ENCODE assay signal across 18 cellular contexts in genomic region chr5:83124593-83124992, GRCh38. TPM values are rescaled to one million over a fixed set of nuclear protein-coding genes. Genes with fewer than 3 reads are reported as not detected.
DNase-seq lines count a peak whose midpoint lies in the region; ATAC-seq, FAIRE-seq and TF ChIP-seq lines count a peak whose summit lies in the region.
"Had no signal": no experiment of that assay in that cellular context is flagged by ENCODE, and none has a peak within 500 bp of the region (broad histone marks: within the 10 kb centered on the region; RNA-seq: fewer than 3 reads in every experiment).

No MANE protein-coding gene starts in this region.

- peak; percentile 67 for FAIRE-seq in HepG2 (lab: Jason Lieb, UNC)
- FAIRE-seq: G401.6, GM12892, H1 had no signal

- H3K9ac ChIP-seq in HepG2 (ENCODE audit: insufficient read depth, low read depth, low read length), result no peak overlapping the region
- H3K9ac ChIP-seq: BLaER1 had no signal

- no peaks in the 10 kb centered on the region for H3K36me3 ChIP-seq in HepG2 (replicated peaks in 1 of 2; ENCODE audit: control insufficient read depth in 1 of 2, insufficient read depth in 2 of 2, low read length in 2 of 2)
- H3K36me3 ChIP-seq in MG63, result peaks cover 7% of the 10 kb centered on the region; the same call in 1 of the 2 replicates
- H3K36me3 ChIP-seq: BLaER1, HAP-1 had no signal

- H3K4me3 Mint-ChIP-seq in WTC11, result no peak overlapping the region
- H3K4me3 Mint-ChIP-seq in activated CD8-positive, alpha-beta T cell treated with anti-CD3 and anti-CD28 coated beads, Interleukin-2, amount 10 ng/mL, durations not matched to agents 7 days and 5 days, result no peak overlapping the region
- H3K4me3 Mint-ChIP-seq: CD8-positive, alpha-beta memory T cell had no signal

- no peaks in the 10 kb centered on the region for H3K79me2 ChIP-seq in HepG2 (ENCODE audit: insufficient read depth, low read length)

- H3K4me1 ChIP-seq in HepG2 (ENCODE audit: insufficient read depth, low read length), result peaks cover 22% of the 10 kb centered on the region
- H3K4me1 ChIP-seq: BLaER1, HAP-1 had no signal

- H3K27ac ChIP-seq in HepG2 (ENCODE audit: extremely low read length, insufficient read depth, low read length), result no peak overlapping the region
- H3K27ac ChIP-seq: BLaER1 had no signal

- peaks cover 9% of the 10 kb centered on the region for H3K9me3 ChIP-seq in HepG2 (ENCODE audit: low read length)
- peaks cover 20% of the 10 kb centered on the region for H3K9me3 ChIP-seq in MG63
- H3K9me3 ChIP-seq: HAP-1 had no signal

- ATAC-seq in WTC11 (no peak), HepG2 (peak; percentile 99), GM21619 (IDR thresholded peaks at IDR 0.05; ENCODE audit: unreplicated experiment) (no peak)
- no peak for ATAC-seq in activated CD8-positive, alpha-beta T cell treated with anti-CD3 and anti-CD28 coated beads, Interleukin-2, amount 10 ng/mL, durations not matched to agents 7 days and 5 days

- peaks cover 19% of the 10 kb centered on the region for H3K36me3 Mint-ChIP-seq in WTC11
- H3K36me3 Mint-ChIP-seq in activated CD8-positive, alpha-beta T cell treated with anti-CD3 and anti-CD28 coated beads, Interleukin-2, amount 10 ng/mL, durations not matched to agents 7 days and 5 days (ENCODE audit: low read depth), result peaks cover 11% of the 10 kb centered on the region

- H3K4me3 ChIP-seq in HepG2 (replicated peaks in 1 of 3; ENCODE audit: insufficient read depth in 1 of 3, low read depth in 2 of 3, low read length in 3 of 3) (no peak overlapping the region), MG63 (no peak overlapping the region)
- H3K4me3 ChIP-seq: BLaER1, HAP-1 had no signal

- TF ChIP-seq EP300 in HepG2 (IDR thresholded peaks at IDR 0.05; ENCODE audit: low read depth in 2 of 2, low read length in 2 of 2), result peak; percentile 90 to 94
- TF ChIP-seq EP300 in HepG2 (CRISPR knock-in tag; IDR thresholded peaks at IDR 0.05; ENCODE audit: borderline replicate concordance), result peak; percentile 85

- no peak for TF ChIP-seq CTCF in WTC11 (IDR thresholded peaks at IDR 0.05)
- no peak for TF ChIP-seq CTCF in HepG2 (CRISPR knock-in tag; IDR thresholded peaks at IDR 0.05)

- in situ Hi-C loops in HepG2 (cut with HindIII; ENCODE audit: extremely low pct_ligation_motif_present, low pct_unique_long_range_greater_than_20kb), result no loop called here

- no peaks in the 10 kb centered on the region for H3K27me3 Mint-ChIP-seq in WTC11 (ENCODE audit: low read depth)
- H3K27me3 Mint-ChIP-seq in activated CD8-positive, alpha-beta T cell treated with anti-CD3 and anti-CD28 coated beads, Interleukin-2, amount 10 ng/mL, durations not matched to agents 7 days and 5 days (ENCODE audit: low read depth), result no peaks in the 10 kb centered on the region
- H3K27me3 Mint-ChIP-seq: CD8-positive, alpha-beta memory T cell had no signal

- BruUV-seq in HepG2 (replicated peaks; lab: Mats Ljungman, UMichigan), result no TSS peak

- peaks cover 25% of the 10 kb centered on the region for H3K9me3 Mint-ChIP-seq in WTC11
- no peaks in the 10 kb centered on the region for H3K9me3 Mint-ChIP-seq in activated CD8-positive, alpha-beta T cell treated with anti-CD3 and anti-CD28 coated beads, Interleukin-2, amount 10 ng/mL, durations not matched to agents 7 days and 5 days (ENCODE audit: insufficient read depth)

- 0% methylated on average over 1 of the region's 1 CpG for WGBS in HepG2 (ENCODE audit: low lambda C conversion rate)

- POLR2A ChIA-PET in WTC11 (lab: Charles Lee), result no interaction called here
- POLR2A ChIA-PET in HepG2 (lab: Yijun Ruan, JAX), result no interaction called here
- POLR2A ChIA-PET in activated CD8-positive, alpha-beta T cell treated with anti-CD3 and anti-CD28 coated beads, Interleukin-2, amount 10 ng/mL, durations not matched to agents 7 days and 5 days (lab: Charles Lee), result no interaction called here

- H3K4me2 ChIP-seq in HepG2 (ENCODE audit: low read depth, low read length), result no peak overlapping the region; the same call in 1 of the 2 replicates
- H3K4me2 ChIP-seq: BLaER1 had no signal

- CTCF ChIA-PET in WTC11 (lab: Charles Lee), result no interaction called here
- CTCF ChIA-PET in HepG2 (lab: Yijun Ruan, JAX; ENCODE audit: low intra/inter-chr PET ratio, low total read pairs), result no interaction called here
- CTCF ChIA-PET in activated CD8-positive, alpha-beta T cell treated with anti-CD3 and anti-CD28 coated beads, Interleukin-2, amount 10 ng/mL, durations not matched to agents 7 days and 5 days (lab: Charles Lee), result no interaction called here

- DNase-seq in SIG-M5 treated with dmso at 0.1 percent for 504 hours (lab: John Stamatoyannopoulos, UW; ENCODE audit: unreplicated experiment) (peak; percentile 18), SIG-M5 (lab: John Stamatoyannopoulos, UW) (no peak), WTC11 (ENCODE audit: low spot score) (no peak), HepG2 (ENCODE audit: low spot score) (peak; percentile 94), MG63 (no peak)
- no peak for DNase-seq in activated CD8-positive, alpha-beta T cell treated with anti-CD3 and anti-CD28 coated beads, Interleukin-2, amount 10 ng/mL, durations not matched to agents 7 days and 5 days
- DNase-seq: 8988T; AML-193; CD8-positive, alpha-beta memory T cell; DMS 273 treated with DMSO at 0.1 percent for 48 hours; DMS79 treated with DMSO at 0.1 percent for 48 hours; EL had no signal

- no peak for TF ChIP-seq RAD21 in HepG2 (CRISPR knock-in tag; IDR thresholded peaks at IDR 0.05)

- TF ChIP-seq POLR2A in HepG2 (IDR thresholded peaks at IDR 0.05; ENCODE audit: insufficient read depth in 1 of 2, low read depth in 2 of 2, low read length in 2 of 2), result no peak

- intact Hi-C loops in HepG2 (cut with micrococcal nuclease; ENCODE audit: unreplicated experiment), result loop anchor here (2.0 kb wide), 1 partner anchor 40 kb away; no protein-coding TSS in a partner anchor

- H4K20me1 ChIP-seq in HepG2 (ENCODE audit: insufficient read depth, low read length), result peaks cover 4% of the 10 kb centered on the region; the same call in 1 of the 2 replicates
- H4K20me1 ChIP-seq: BLaER1 had no signal

- H2AFZ ChIP-seq in HepG2 (ENCODE audit: low read length), result no peak overlapping the region

- H3K4me1 Mint-ChIP-seq in WTC11, result no peaks in the 10 kb centered on the region
- H3K4me1 Mint-ChIP-seq in activated CD8-positive, alpha-beta T cell treated with anti-CD3 and anti-CD28 coated beads, Interleukin-2, amount 10 ng/mL, durations not matched to agents 7 days and 5 days (ENCODE audit: low read depth), result no peaks in the 10 kb centered on the region
- H3K4me1 Mint-ChIP-seq: CD8-positive, alpha-beta memory T cell had no signal

- H3K27me3 ChIP-seq in HepG2 (ENCODE audit: control insufficient read depth in 1 of 2, insufficient read depth in 2 of 2, low read length in 2 of 2) (no peaks in the 10 kb centered on the region), MG63 (no peaks in the 10 kb centered on the region)
- H3K27me3 ChIP-seq: BLaER1 had no signal

- H3K27ac Mint-ChIP-seq in WTC11, result no peak overlapping the region
- H3K27ac Mint-ChIP-seq in activated CD8-positive, alpha-beta T cell treated with anti-CD3 and anti-CD28 coated beads, Interleukin-2, amount 10 ng/mL, durations not matched to agents 7 days and 5 days, result no peak overlapping the region
- H3K27ac Mint-ChIP-seq: CD8-positive, alpha-beta memory T cell had no signal

RNA-seq across cellular contexts. Expression of gene XRCC4, which starts 47.2 kb away (rescaled TPM):
- 12.0 to 13.5 TPM (median 12.8 TPM) in 3 replicates for total RNA-seq in WTC11 (2021)
- total RNA-seq in HepG2 (2016; rRNA removed; fragmentation: Illumina TruSeq; extraction: Trizol), result 12.6 and 21.8 TPM in 2 replicates
- 3.6 and 3.7 TPM in 2 replicates for total RNA-seq in HepG2 (2016; cell fraction: cytosol; rRNA removed; fragmentation: Illumina TruSeq; extraction: Trizol; ENCODE audit: low read depth)
- 13.0 and 21.9 TPM in 2 replicates for total RNA-seq in HepG2 (2016; cell fraction: insoluble cytoplasmic fraction; rRNA removed; fragmentation: Illumina TruSeq; extraction: Trizol)
- 4.2 and 5.0 TPM in 2 replicates for total RNA-seq in HepG2 (2016; cell fraction: membrane; rRNA removed; fragmentation: Illumina TruSeq; extraction: Trizol)
- total RNA-seq in HepG2 (2016; cell fraction: nucleus; rRNA removed; fragmentation: Illumina TruSeq; extraction: Trizol), result 15.2 and 16.2 TPM in 2 replicates
- 2.0 and 2.8 TPM in 2 replicates for polyA plus RNA-seq in HepG2 (2011; rRNA removed)
- polyA plus RNA-seq in HepG2 (2011; cell fraction: cytosol; rRNA removed), result 0.98 and 1.6 TPM in 2 replicates
- 0.58 and 0.66 TPM in 2 replicates for polyA plus RNA-seq in HepG2 (2011; cell fraction: nucleus; rRNA removed)
- polyA plus RNA-seq in HepG2 (2012), result 3.8 and 6.4 TPM in 2 replicates
- 1.5 and 1.9 TPM in 2 replicates for polyA plus RNA-seq in HepG2 (2016; cell fraction: cytosol; fragmentation: Illumina TruSeq; extraction: Trizol; ENCODE audit: low read depth)
- polyA plus RNA-seq in HepG2 (2016; cell fraction: insoluble cytoplasmic fraction; fragmentation: Illumina TruSeq; extraction: Trizol; ENCODE audit: low read depth), result 17.3 and 22.9 TPM in 2 replicates
- polyA plus RNA-seq in HepG2 (2016; cell fraction: membrane; fragmentation: Illumina TruSeq; extraction: Trizol; ENCODE audit: low read depth), result 2.8 and 2.9 TPM in 2 replicates
- 6.1 TPM in 2 replicates for polyA plus RNA-seq in HepG2 (2016; cell fraction: nucleus; fragmentation: Illumina TruSeq; extraction: Trizol; ENCODE audit: insufficient read depth, low read depth)
- 0.46 and 1.4 TPM in 2 replicates for polyA minus RNA-seq in HepG2 (2011; rRNA and poly(A)+ RNA removed; ENCODE audit: low replicate concordance)
- polyA minus RNA-seq in HepG2 (2011; cell fraction: cytosol; rRNA and poly(A)+ RNA removed), result 1.1 and 1.6 TPM in 2 replicates
- polyA minus RNA-seq in HepG2 (2011; cell fraction: nucleus; rRNA and poly(A)+ RNA removed), result 11.3 and 12.4 TPM in 2 replicates
- 17.3 and 23.5 TPM in 2 replicates for total RNA-seq in MG63 (2014; rRNA removed; shearing (Covaris generic); ENCODE audit: low replicate concordance)
- 10 to 100 TPM; 12.6 to 13.4 TPM for total RNA-seq in activated CD8-positive, alpha-beta T cell treated with anti-CD3 and anti-CD28 coated beads, Interleukin-2, amount 10 ng/mL, durations not matched to agents 7 days and 5 days

RNA-seq across cellular contexts. Expression of gene TMEM167A, which starts 47.4 kb away (rescaled TPM):
- total RNA-seq in WTC11 (2021) (143 to 165 TPM (median 146 TPM) in 3 replicates), HepG2 (2016; rRNA removed; fragmentation: Illumina TruSeq; extraction: Trizol) (78.7 and 122 TPM in 2 replicates)
- 56.0 and 68.4 TPM in 2 replicates for total RNA-seq in HepG2 (2016; cell fraction: cytosol; rRNA removed; fragmentation: Illumina TruSeq; extraction: Trizol; ENCODE audit: low read depth)
- total RNA-seq in HepG2 (2016; cell fraction: insoluble cytoplasmic fraction; rRNA removed; fragmentation: Illumina TruSeq; extraction: Trizol), result 83.6 and 113 TPM in 2 replicates
- total RNA-seq in HepG2 (2016; cell fraction: membrane; rRNA removed; fragmentation: Illumina TruSeq; extraction: Trizol), result 101 and 103 TPM in 2 replicates
- 48.5 and 52.0 TPM in 2 replicates for total RNA-seq in HepG2 (2016; cell fraction: nucleus; rRNA removed; fragmentation: Illumina TruSeq; extraction: Trizol)
- polyA plus RNA-seq in HepG2 (2011; rRNA removed), result 31.2 and 47.0 TPM in 2 replicates
- 14.8 and 24.3 TPM in 2 replicates for polyA plus RNA-seq in HepG2 (2011; cell fraction: cytosol; rRNA removed)
- polyA plus RNA-seq in HepG2 (2011; cell fraction: nucleus; rRNA removed), result 10.8 and 14.5 TPM in 2 replicates
- 51.1 and 68.1 TPM in 2 replicates for polyA plus RNA-seq in HepG2 (2012)
- 124 and 160 TPM in 2 replicates for polyA plus RNA-seq in HepG2 (2016; cell fraction: cytosol; fragmentation: Illumina TruSeq; extraction: Trizol; ENCODE audit: low read depth)
- 154 and 158 TPM in 2 replicates for polyA plus RNA-seq in HepG2 (2016; cell fraction: insoluble cytoplasmic fraction; fragmentation: Illumina TruSeq; extraction: Trizol; ENCODE audit: low read depth)
- 139 and 166 TPM in 2 replicates for polyA plus RNA-seq in HepG2 (2016; cell fraction: membrane; fragmentation: Illumina TruSeq; extraction: Trizol; ENCODE audit: low read depth)
- polyA plus RNA-seq in HepG2 (2016; cell fraction: nucleus; fragmentation: Illumina TruSeq; extraction: Trizol; ENCODE audit: insufficient read depth, low read depth), result 110 and 111 TPM in 2 replicates
- polyA minus RNA-seq in HepG2 (2011; rRNA and poly(A)+ RNA removed; ENCODE audit: low replicate concordance), result 10.9 and 15.7 TPM in 2 replicates
- 18.0 and 21.0 TPM in 2 replicates for polyA minus RNA-seq in HepG2 (2011; cell fraction: cytosol; rRNA and poly(A)+ RNA removed)
- polyA minus RNA-seq in HepG2 (2011; cell fraction: nucleus; rRNA and poly(A)+ RNA removed), result 49.2 and 65.1 TPM in 2 replicates
- 137 and 147 TPM in 2 replicates for total RNA-seq in MG63 (2014; rRNA removed; shearing (Covaris generic); ENCODE audit: low replicate concordance)
- 10 to 100 TPM; 76.6 to 80.1 TPM for total RNA-seq in activated CD8-positive, alpha-beta T cell treated with anti-CD3 and anti-CD28 coated beads, Interleukin-2, amount 10 ng/mL, durations not matched to agents 7 days and 5 days

Comparison
In these comparisons a context has a peak if more than half of its experiments do, and no peak if none do; other contexts are left out.
1. DNase-seq: peak in SIG-M5 treated with dmso at 0.1 percent for 504 hours (single experiment) and HepG2 (single experiment); none in SIG-M5 (single experiment), WTC11 (single experiment), MG63 (single experiment) and activated CD8-positive, alpha-beta T cell treated with anti-CD3 and anti-CD28 coated beads, Interleukin-2, amount 10 ng/mL, durations not matched to agents 7 days and 5 days (single experiment).